Comparison of ENCODE assay signal across 8 cellular contexts in the genomic region with DNA sequence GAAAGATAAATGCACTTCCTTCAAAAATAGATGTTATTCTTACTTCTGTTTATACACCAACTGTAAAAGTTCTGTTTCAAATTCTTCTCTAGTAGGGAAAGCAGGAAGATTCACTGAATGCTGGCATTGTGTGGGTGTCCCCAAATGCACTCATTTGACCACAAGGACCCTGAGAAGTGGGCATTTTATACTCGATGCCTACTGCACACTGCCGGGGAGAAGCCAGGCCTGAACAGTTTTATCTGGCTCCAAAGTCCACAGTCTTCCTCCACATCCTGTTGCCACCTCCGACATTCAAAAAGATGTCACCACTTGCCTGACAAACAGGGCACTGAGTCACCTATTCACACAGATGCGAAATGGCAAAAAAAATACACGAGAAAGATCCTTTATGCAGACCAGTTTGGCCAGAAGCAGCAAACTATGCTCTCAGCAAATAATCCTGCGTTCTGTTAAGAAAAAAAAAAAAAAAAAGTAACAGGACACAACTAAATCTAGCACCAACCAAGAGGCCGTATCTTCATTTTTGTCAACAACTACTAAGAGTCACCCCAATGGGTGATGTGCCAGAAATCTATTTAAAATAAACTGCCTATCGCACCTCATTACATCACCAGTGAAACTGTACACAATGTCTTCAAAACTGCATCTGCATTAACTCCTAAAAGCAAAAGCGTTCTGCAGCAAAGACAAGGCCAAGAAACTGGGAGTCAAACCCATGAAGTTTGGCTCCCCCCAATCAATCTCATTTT. TPM values are rescaled to one million over a fixed set of nuclear protein-coding genes. Genes with fewer than 3 reads are reported as not detected.
A peak's percentile ranks its signal among the peaks of the same experiment; 100 is the strongest.
DNase-seq lines count a peak whose midpoint lies in the region; ATAC-seq and TF ChIP-seq lines count a peak whose summit lies in the region.

No MANE protein-coding gene starts in this region.

- H3K36me3 ChIP-seq in mucosa of descending colon (ENCODE audit: low read depth): no peaks in the 10 kb centered on the region
- peaks cover 8% of the 10 kb centered on the region for H3K36me3 ChIP-seq in H7 (replicated peaks; ENCODE audit: control insufficient read depth, insufficient read depth, low read length)

- H3K4me1 ChIP-seq in mucosa of descending colon (ENCODE audit: low read depth): peaks cover 22% of the 10 kb centered on the region

- ATAC-seq in SK-N-SH treated with all-trans-retinoic acid at 6 μM for 48 hours (no peak; the same call in 1 of the 3 replicates), mucosa of descending colon (peak; percentile 64), GM21526 (IDR thresholded peaks at IDR 0.05; ENCODE audit: low FRiP score, unreplicated experiment) (no peak)

- H3K27me3 ChIP-seq in H7 (ENCODE audit: control insufficient read depth, insufficient read depth, low read length): no peaks in the 10 kb centered on the region

- H3K4me3 ChIP-seq in mucosa of descending colon (no peak overlapping the region), H7 (ENCODE audit: insufficient read depth, low read depth, low read length) (no peak overlapping the region)

- TF ChIP-seq CTCF in mucosa of descending colon (IDR thresholded peaks at IDR 0.05): no peak

- peak; percentile 94 for DNase-seq in DMS53 (lab: John Stamatoyannopoulos, UW)
- peak; percentile 22 for DNase-seq in central memory CD4-positive, alpha-beta T cell
- DNase-seq in mucosa of descending colon: peak in 1 of 3 donors; percentile 58
- DNase-seq in H7: no peak
- DNase-seq in DMS 273 (lab: John Stamatoyannopoulos, UW; ENCODE audit: unreplicated experiment): no peak
- no peak for DNase-seq in HPDE6-E6E7 (ENCODE audit: extremely low spot score)

- intact Hi-C loops in mucosa of descending colon (cut with DNase I, micrococcal nuclease): no loop called here

- no peaks in the 10 kb centered on the region for H3K9me3 ChIP-seq in mucosa of descending colon

TF ChIP-seq in SK-N-SH treated with all-trans-retinoic acid at 6 μM for 48 hours, 23 proteins besides CTCF, POLR2A, EP300 and RAD21:
- TF ChIP-seq ZFP30 (CRISPR knock-in tag; IDR thresholded peaks at IDR 0.05) (0 out of 2 replicates have a peak, but pooled peaks have one; percentile 6), SNAI2 (CRISPR knock-in tag; IDR thresholded peaks at IDR 0.05) (no peak)
TF ChIP-seq in SK-N-SH treated with all-trans-retinoic acid at 6 μM for 48 hours: peak in this region for 1.

RNA-seq across cellular contexts. Expression of a gene that starts 6.2 kb away (rescaled TPM):
- total RNA-seq in mucosa of descending colon: 10 to 100 TPM; 44.4 to 53.4 (median 52.8) TPM
- 13.4 and 14.5 TPM in 2 replicates for total RNA-seq in H7 (2014; rRNA removed; shearing (Covaris generic))

RNA-seq across cellular contexts. Expression of a gene that starts 23.3 kb away (rescaled TPM):
- total RNA-seq in mucosa of descending colon: 100 to 1,000 TPM in 1 of 3 donors, 10 to 100 TPM in 2; 41.7 to 133 (median 66.4) TPM
- 271 and 298 TPM in 2 replicates for total RNA-seq in H7 (2014; rRNA removed; shearing (Covaris generic))

RNA-seq across cellular contexts. Expression of a gene that starts 59.0 kb away (rescaled TPM):
- total RNA-seq in mucosa of descending colon: 10 to 100 TPM; 23.8 to 32.8 (median 25.9) TPM
- 127 and 173 TPM in 2 replicates for total RNA-seq in H7 (2014; rRNA removed; shearing (Covaris generic))

Comparison
In these comparisons a context has a peak if more than half of its experiments do, and no peak if none do; other contexts are left out.
1. DNase-seq: peak in DMS53 (single experiment) and central memory CD4-positive, alpha-beta T cell (single experiment); none in H7 (single experiment), DMS 273 (single experiment) and HPDE6-E6E7 (single experiment).